8 cellular contexts compared by ENCODE assay signal in genomic region chr6:85643530-85644373, GRCh38. TPM values are rescaled to one million over a fixed set of nuclear protein-coding genes. Genes with fewer than 3 reads are reported as not detected.
DNase-seq lines count a peak whose midpoint lies in the region; ATAC-seq and TF ChIP-seq lines count a peak whose summit lies in the region.

No MANE protein-coding gene starts in this region.

- DNase-seq in GM12864 (ENCODE audit: low read depth) (peak; percentile 92), NCI-H1092 (lab: John Stamatoyannopoulos, UW) (peak; percentile 78), left cardiac atrium (peak; percentile 92), posterior vena cava (ENCODE audit: low spot score) (peak; percentile 96), ureter (ENCODE audit: low spot score) (peak; percentile 92)

- peak overlapping the region; percentile 95 for H3K27ac ChIP-seq in adipose tissue (ENCODE audit: low read depth, low read length)

- ATAC-seq in HG02623 (IDR thresholded peaks at IDR 0.05; ENCODE audit: unreplicated experiment) (peak; percentile 44), SK-N-SH treated with all-trans-retinoic acid at 6 μM for 48 hours (peak; percentile 69), left cardiac atrium (peak; percentile 67 to 74)

- WGBS in adipose tissue, 3 donors: 0 to 1% (median 1%) methylated on average over 49 to 76 of the region's 76 CpGs

- intact Hi-C loops in left cardiac atrium (cut with DNase I): loop anchor here (1.0 to 5.0 kb wide), 3 partner anchors 34 to 51 kb away; partner anchors contain the start of gene SNX14 (in 1 of the 2)
- intact Hi-C loops in posterior vena cava (cut with DNase I): loop anchor here in 1 of 2 donors (2.0 kb wide), 1 partner anchor 35 kb away; no protein-coding TSS in a partner anchor

- peak overlapping the region; percentile 69 for H3K4me3 ChIP-seq in GM12864 (ENCODE audit: low read depth, low read length)

- TF ChIP-seq CTCF in GM12864 (IDR thresholded peaks at IDR 0.05; ENCODE audit: low read depth, low read length, missing control alignments): no peak

TF ChIP-seq in SK-N-SH treated with all-trans-retinoic acid at 6 μM for 48 hours, 23 proteins besides CTCF, POLR2A, EP300 and RAD21:
- TF ChIP-seq GLIS3 (CRISPR knock-in tag; IDR thresholded peaks at IDR 0.05) (0 out of 2 replicates have a peak, but pooled peaks have one; percentile 42), ZFP30 (CRISPR knock-in tag; IDR thresholded peaks at IDR 0.05) (no peak), ESRRG (CRISPR knock-in tag; IDR thresholded peaks at IDR 0.05) (no peak), CSDC2 (CRISPR knock-in tag; IDR thresholded peaks at IDR 0.05) (peak; percentile 29; the same call in 1 of the 2 replicates), RARB (CRISPR knock-in tag; IDR thresholded peaks at IDR 0.05) (no peak), ZFP3 (CRISPR knock-in tag; IDR thresholded peaks at IDR 0.05) (peak; percentile 81)
- TF ChIP-seq, protein P1, sequence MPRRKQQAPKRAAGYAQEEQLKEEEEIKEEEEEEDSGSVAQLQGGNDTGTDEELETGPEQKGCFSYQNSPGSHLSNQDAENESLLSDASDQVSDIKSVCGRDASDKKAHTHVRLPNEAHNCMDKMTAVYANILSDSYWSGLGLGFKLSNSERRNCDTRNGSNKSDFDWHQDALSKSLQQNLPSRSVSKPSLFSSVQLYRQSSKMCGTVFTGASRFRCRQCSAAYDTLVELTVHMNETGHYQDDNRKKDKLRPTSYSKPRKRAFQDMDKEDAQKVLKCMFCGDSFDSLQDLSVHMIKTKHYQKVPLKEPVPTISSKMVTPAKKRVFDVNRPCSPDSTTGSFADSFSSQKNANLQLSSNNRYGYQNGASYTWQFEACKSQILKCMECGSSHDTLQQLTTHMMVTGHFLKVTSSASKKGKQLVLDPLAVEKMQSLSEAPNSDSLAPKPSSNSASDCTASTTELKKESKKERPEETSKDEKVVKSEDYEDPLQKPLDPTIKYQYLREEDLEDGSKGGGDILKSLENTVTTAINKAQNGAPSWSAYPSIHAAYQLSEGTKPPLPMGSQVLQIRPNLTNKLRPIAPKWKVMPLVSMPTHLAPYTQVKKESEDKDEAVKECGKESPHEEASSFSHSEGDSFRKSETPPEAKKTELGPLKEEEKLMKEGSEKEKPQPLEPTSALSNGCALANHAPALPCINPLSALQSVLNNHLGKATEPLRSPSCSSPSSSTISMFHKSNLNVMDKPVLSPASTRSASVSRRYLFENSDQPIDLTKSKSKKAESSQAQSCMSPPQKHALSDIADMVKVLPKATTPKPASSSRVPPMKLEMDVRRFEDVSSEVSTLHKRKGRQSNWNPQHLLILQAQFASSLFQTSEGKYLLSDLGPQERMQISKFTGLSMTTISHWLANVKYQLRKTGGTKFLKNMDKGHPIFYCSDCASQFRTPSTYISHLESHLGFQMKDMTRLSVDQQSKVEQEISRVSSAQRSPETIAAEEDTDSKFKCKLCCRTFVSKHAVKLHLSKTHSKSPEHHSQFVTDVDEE (CRISPR knock-in tag; IDR thresholded peaks at IDR 0.05): peak; percentile 84
- TF ChIP-seq, protein P2, sequence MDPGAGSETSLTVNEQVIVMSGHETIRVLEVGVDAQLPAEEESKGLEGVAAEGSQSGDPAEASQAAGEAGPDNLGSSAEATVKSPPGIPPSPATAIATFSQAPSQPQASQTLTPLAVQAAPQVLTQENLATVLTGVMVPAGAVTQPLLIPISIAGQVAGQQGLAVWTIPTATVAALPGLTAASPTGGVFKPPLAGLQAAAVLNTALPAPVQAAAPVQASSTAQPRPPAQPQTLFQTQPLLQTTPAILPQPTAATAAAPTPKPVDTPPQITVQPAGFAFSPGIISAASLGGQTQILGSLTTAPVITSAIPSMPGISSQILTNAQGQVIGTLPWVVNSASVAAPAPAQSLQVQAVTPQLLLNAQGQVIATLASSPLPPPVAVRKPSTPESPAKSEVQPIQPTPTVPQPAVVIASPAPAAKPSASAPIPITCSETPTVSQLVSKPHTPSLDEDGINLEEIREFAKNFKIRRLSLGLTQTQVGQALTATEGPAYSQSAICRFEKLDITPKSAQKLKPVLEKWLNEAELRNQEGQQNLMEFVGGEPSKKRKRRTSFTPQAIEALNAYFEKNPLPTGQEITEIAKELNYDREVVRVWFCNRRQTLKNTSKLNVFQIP (CRISPR knock-in tag; IDR thresholded peaks at IDR 0.05; ENCODE audit: borderline replicate concordance, low read depth): 0 out of 2 replicates have a peak, but pooled peaks have one; percentile 43
- TF ChIP-seq, protein P3, sequence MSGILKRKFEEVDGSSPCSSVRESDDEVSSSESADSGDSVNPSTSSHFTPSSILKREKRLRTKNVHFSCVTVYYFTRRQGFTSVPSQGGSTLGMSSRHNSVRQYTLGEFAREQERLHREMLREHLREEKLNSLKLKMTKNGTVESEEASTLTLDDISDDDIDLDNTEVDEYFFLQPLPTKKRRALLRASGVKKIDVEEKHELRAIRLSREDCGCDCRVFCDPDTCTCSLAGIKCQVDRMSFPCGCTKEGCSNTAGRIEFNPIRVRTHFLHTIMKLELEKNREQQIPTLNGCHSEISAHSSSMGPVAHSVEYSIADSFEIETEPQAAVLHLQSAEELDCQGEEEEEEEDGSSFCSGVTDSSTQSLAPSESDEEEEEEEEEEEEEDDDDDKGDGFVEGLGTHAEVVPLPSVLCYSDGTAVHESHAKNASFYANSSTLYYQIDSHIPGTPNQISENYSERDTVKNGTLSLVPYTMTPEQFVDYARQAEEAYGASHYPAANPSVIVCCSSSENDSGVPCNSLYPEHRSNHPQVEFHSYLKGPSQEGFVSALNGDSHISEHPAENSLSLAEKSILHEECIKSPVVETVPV (CRISPR knock-in tag; IDR thresholded peaks at IDR 0.05): 0 out of 2 replicates have a peak, but pooled peaks have one; percentile 28

RNA-seq across cellular contexts. Expression of gene SYNCRIP, which starts 1.1 kb away (rescaled TPM):
- 10 to 100 TPM; 18.9 to 48.5 (median 42.6) TPM for polyA plus RNA-seq in adipose tissue
- total RNA-seq in left cardiac atrium: 10 to 100 TPM; 48.7 to 84.9 TPM
- 100 to 1,000 TPM; 113 to 147 TPM for total RNA-seq in posterior vena cava
- total RNA-seq in ureter: 124 TPM

RNA-seq across cellular contexts. Expression of gene SNX14, which starts 50.1 kb away (rescaled TPM):
- 10 to 100 TPM; 33.0 to 48.6 (median 33.3) TPM for polyA plus RNA-seq in adipose tissue
- total RNA-seq in left cardiac atrium (10 to 100 TPM; 38.0 to 39.5 TPM), posterior vena cava (10 to 100 TPM; 74.2 to 77.0 TPM), ureter (99.2 TPM)

Comparison
In these comparisons a context has a peak if more than half of its experiments do, and no peak if none do; other contexts are left out.
1. Peak in every context shown above with its lines: DNase-seq, ATAC-seq, H3K4me3 ChIP-seq and H3K27ac ChIP-seq.